ENCODE assay signal across 1 cellular context in genomic region chr7:77627307-77627671, GRCh38.
TF ChIP-seq lines count a peak whose summit lies in the region.

No MANE protein-coding gene starts in this region.

TF ChIP-seq in K562, 482 proteins besides CTCF, POLR2A, EP300 and RAD21 (continued from another document):
- TF ChIP-seq ATF3 (IDR thresholded peaks at IDR 0.05) (peak; percentile 49; the same call in 1 of the 2 replicates), ATF3 (CRISPR knock-in tag; conservative IDR thresholded peaks at IDR 0.05) (no peak), BCLAF1 (IDR thresholded peaks at IDR 0.05; ENCODE audit: borderline replicate concordance in 1 of 2, control insufficient read depth in 1 of 2, low read depth in 2 of 2, low read length in 1 of 2) (no peak), ZNF184 (CRISPR knock-in tag; IDR thresholded peaks at IDR 0.05) (no peak), C11orf30 (IDR thresholded peaks at IDR 0.05; ENCODE audit: low read depth) (no peak), FOSL1 (tag; conservative IDR thresholded peaks at IDR 0.05) (peak; percentile 56), ZHX1 (conservative IDR thresholded peaks at IDR 0.05; ENCODE audit: low read length) (no peak), JUND (IDR thresholded peaks at IDR 0.05; ENCODE audit: borderline replicate concordance, low read depth, low read length) (peak; percentile 79), JUND (tag; IDR thresholded peaks at IDR 0.05; ENCODE audit: borderline replicate concordance, low read depth, low read length) (no peak), RBFOX2 (IDR thresholded peaks at IDR 0.05; ENCODE audit: low read depth, low read length) (no peak), ZNF644 (tag; IDR thresholded peaks at IDR 0.05; ENCODE audit: low read depth) (peak; percentile 36; the same call in 1 of the 2 replicates), CXXC5 (CRISPR knock-in tag; IDR thresholded peaks at IDR 0.05) (peak; percentile 11; the same call in 1 of the 2 replicates), GTF2A2 (tag; IDR thresholded peaks at IDR 0.05) (no peak), STAG1 (CRISPR knock-in tag; IDR thresholded peaks at IDR 0.05; ENCODE audit: borderline replicate concordance) (no peak), RNF219 (CRISPR knock-in tag; IDR thresholded peaks at IDR 0.05) (no peak)
